ENCODE assay signal across 1 cellular context in genomic region chr21:36541721-36542139, GRCh38.
TF ChIP-seq lines count a peak whose summit lies in the region.

No MANE protein-coding gene starts in this region.

TF ChIP-seq in GM12878, 131 proteins besides CTCF, POLR2A, EP300 and RAD21 (continued from another document):
- TF ChIP-seq PML (IDR thresholded peaks at IDR 0.05; ENCODE audit: low read length) = no peak
- TF ChIP-seq RELB (IDR thresholded peaks at IDR 0.05; ENCODE audit: low read depth) = peak; percentile 59; the same call in 1 of the 2 replicates
- TF ChIP-seq FOXM1 (IDR thresholded peaks at IDR 0.05; ENCODE audit: low read depth, low read length) = no peak
- no peak; a peak in 1 of 4 replicates for TF ChIP-seq ETV6 (conservative IDR thresholded peaks at IDR 0.05 in 1 of 2, IDR thresholded peaks at IDR 0.05 in 1 of 2; ENCODE audit: borderline replicate concordance in 1 of 2, low read depth in 1 of 2)
- TF ChIP-seq WRNIP1 (IDR thresholded peaks at IDR 0.05; ENCODE audit: borderline replicate concordance, low read depth, low read length) = no peak
- no peak for TF ChIP-seq SMARCA5 (IDR thresholded peaks at IDR 0.05)
- peak; percentile 43; the same call in 1 of the 3 replicates for TF ChIP-seq POU2F2 (IDR thresholded peaks at IDR 0.05; ENCODE audit: borderline replicate concordance, low read depth, low read length)
- TF ChIP-seq STAT3 (IDR thresholded peaks at IDR 0.05; ENCODE audit: low read depth, low read length) = no peak
- TF ChIP-seq POLR2AphosphoS5 (IDR thresholded peaks at IDR 0.05; ENCODE audit: low read length) = peak; percentile 86
- no peak for TF ChIP-seq BRCA1 (IDR thresholded peaks at IDR 0.05; ENCODE audit: low read depth, low read length)
- TF ChIP-seq CEBPB (IDR thresholded peaks at IDR 0.05; ENCODE audit: borderline replicate concordance in 1 of 2, low read depth in 2 of 2, low read length in 2 of 2) = no peak
- no peak for TF ChIP-seq EGR1 (IDR thresholded peaks at IDR 0.05; ENCODE audit: borderline replicate concordance in 1 of 2, low read depth in 2 of 2, low read length in 2 of 2)
- TF ChIP-seq SMAD1 (IDR thresholded peaks at IDR 0.05; ENCODE audit: low read depth, partially characterized antibody) = peak; percentile 48
- no peak for TF ChIP-seq ZSCAN29 (IDR thresholded peaks at IDR 0.05)
- no peak for TF ChIP-seq YBX1 (IDR thresholded peaks at IDR 0.05)
- TF ChIP-seq KDM1A (IDR thresholded peaks at IDR 0.05; ENCODE audit: borderline replicate concordance) = no peak
- no peak for TF ChIP-seq ZNF217 (IDR thresholded peaks at IDR 0.05)
- no peak for TF ChIP-seq NRF1 (conservative IDR thresholded peaks at IDR 0.05; ENCODE audit: low read depth, low read length)
- no peak for TF ChIP-seq SUPT20H (IDR thresholded peaks at IDR 0.05; ENCODE audit: borderline replicate concordance, control insufficient read depth, low read depth, low read length)
- TF ChIP-seq TARDBP (IDR thresholded peaks at IDR 0.05; ENCODE audit: borderline replicate concordance) = no peak
- no peak for TF ChIP-seq CHD4 (IDR thresholded peaks at IDR 0.05)
- no peak for TF ChIP-seq IRF4 (IDR thresholded peaks at IDR 0.05; ENCODE audit: low read depth, low read length)
- no peak for TF ChIP-seq FOS (IDR thresholded peaks at IDR 0.05; ENCODE audit: borderline replicate concordance, extremely low read depth, insufficient read length)
- no peak; the same call in 1 of the 2 replicates for TF ChIP-seq IKZF1 (conservative IDR thresholded peaks at IDR 0.05)
- no peak for TF ChIP-seq MTA3 (IDR thresholded peaks at IDR 0.05; ENCODE audit: borderline replicate concordance, low read length)
- no peak for TF ChIP-seq ELK1 (IDR thresholded peaks at IDR 0.05; ENCODE audit: low read depth, low read length)
- TF ChIP-seq GATAD2B (conservative IDR thresholded peaks at IDR 0.05; ENCODE audit: low read depth) = no peak
- no peak for TF ChIP-seq ZBTB11 (CRISPR knock-in tag; IDR thresholded peaks at IDR 0.05)
- no peak for TF ChIP-seq TBL1XR1 (IDR thresholded peaks at IDR 0.05; ENCODE audit: low read depth, low read length)
- no peak for TF ChIP-seq CEBPZ (IDR thresholded peaks at IDR 0.05; ENCODE audit: low read depth, low read length)
- no peak for TF ChIP-seq KAT2A (conservative IDR thresholded peaks at IDR 0.05; ENCODE audit: control insufficient read depth, low read depth, low read length)
- TF ChIP-seq SP1 (IDR thresholded peaks at IDR 0.05; ENCODE audit: low read depth, low read length) = no peak
- no peak for TF ChIP-seq CBX3 (IDR thresholded peaks at IDR 0.05; ENCODE audit: borderline replicate concordance, low read depth)
- TF ChIP-seq RB1 (IDR thresholded peaks at IDR 0.05; ENCODE audit: borderline replicate concordance) = no peak
- no peak for TF ChIP-seq STAT1 (conservative IDR thresholded peaks at IDR 0.05)
- TF ChIP-seq EED (IDR thresholded peaks at IDR 0.05; ENCODE audit: low read depth) = no peak
- no peak for TF ChIP-seq ATF3 (IDR thresholded peaks at IDR 0.05; ENCODE audit: borderline replicate concordance, extremely low read depth, low read depth, low read length)
- TF ChIP-seq ZBTB33 (IDR thresholded peaks at IDR 0.05) = no peak
- TF ChIP-seq RFX5 (IDR thresholded peaks at IDR 0.05; ENCODE audit: low read depth, low read length) = no peak
